In genomic region chr21:46063734-46064680, GRCh38 we compare ENCODE assay signal across 22 cellular contexts. TPM values are rescaled to one million over a fixed set of nuclear protein-coding genes. Genes with fewer than 3 reads are reported as not detected.
DNase-seq lines count a peak whose midpoint lies in the region; ATAC-seq, FAIRE-seq and TF ChIP-seq lines count a peak whose summit lies in the region.
"Had no signal": no experiment of that assay in that cellular context is flagged by ENCODE, and none has a peak within 500 bp of the region (broad histone marks: within the 10 kb centered on the region; RNA-seq: fewer than 3 reads in every experiment).

No MANE protein-coding gene starts in this region.

- peaks cover 58% of the 10 kb centered on the region for H3K27me3 Mint-ChIP-seq in activated T-cell treated with anti-CD3 and anti-CD28 coated beads, Interleukin-2, amount 50 U/mL, for 24 hours
- H3K27me3 Mint-ChIP-seq in endothelial cell (ENCODE audit: unreplicated experiment), result peaks cover 19% of the 10 kb centered on the region

- H3K36me3 Mint-ChIP-seq in activated T-cell treated with anti-CD3 and anti-CD28 coated beads, Interleukin-2, amount 50 U/mL, for 24 hours (ENCODE audit: low read depth), result no peaks in the 10 kb centered on the region
- H3K36me3 Mint-ChIP-seq in endothelial cell (ENCODE audit: low read depth, unreplicated experiment), result peaks cover 19% of the 10 kb centered on the region
- H3K36me3 Mint-ChIP-seq: CD14-positive monocyte; natural killer cell treated with Interleukin-12 subunit alpha and Interleukin-12 subunit beta and Interleukin-15 and Interleukin-18, amount 100 ng/mL, for 72 hours had no signal

- DNase-seq in activated T-cell treated with anti-CD3 and anti-CD28 coated beads, Interleukin-2, amount 50 U/mL, for 24 hours, result peak; percentile 22
- DNase-seq in activated T-cell treated with anti-CD3 and anti-CD28 coated beads for 4 hours (no peak), endothelial cell (ENCODE audit: low spot score) (no peak), neuronal stem cell (ENCODE audit: low spot score) (no peak), upper lobe of right lung (peak; percentile 53), GM19239 (ENCODE audit: insufficient read length, low spot score) (no peak)
- DNase-seq: activated CD4-positive, alpha-beta T cell treated with anti-CD3 and anti-CD28 coated beads for 48 hours; gastrocnemius medialis; MM.1S; NCI-H2029; T1000 had no signal

- no peak overlapping the region for H3K23ac ChIP-seq in neuronal stem cell (ENCODE audit: low read depth, low read length, poor library complexity)

- H3K18ac ChIP-seq in neuronal stem cell (ENCODE audit: low read length), result peak overlapping the region; percentile 53

- WGBS in neuronal stem cell (ENCODE audit: extremely low coverage in 2 of 2, insufficient read length in 2 of 2, insufficient replicate concordance in 1 of 2), 2 donors, result no CpG with 5 or more reads among the region's 30 CpGs

- H3K4me2 ChIP-seq in neuronal stem cell (ENCODE audit: insufficient read depth, low read length, poor library complexity, severe bottlenecking), result no peak overlapping the region
- H3K4me2 ChIP-seq: A549 had no signal

- H3K36me3 ChIP-seq in neuronal stem cell (replicated peaks in 1 of 2; ENCODE audit: control insufficient read depth in 2 of 2, insufficient read depth in 2 of 2, low read length in 2 of 2) (no peaks in the 10 kb centered on the region), upper lobe of right lung (no peaks in the 10 kb centered on the region)
- H3K36me3 ChIP-seq: gastrocnemius medialis had no signal

- H3K4me3 ChIP-seq in neuronal stem cell (ENCODE audit: low read length in 2 of 2) (no peak overlapping the region), upper lobe of right lung (no peak overlapping the region)
- H3K4me3 ChIP-seq: A549, gastrocnemius medialis, SK-N-MC, testis had no signal

- no peak overlapping the region for H3K4me3 Mint-ChIP-seq in activated T-cell treated with anti-CD3 and anti-CD28 coated beads, Interleukin-2, amount 50 U/mL, for 24 hours
- peak overlapping the region; percentile 31 for H3K4me3 Mint-ChIP-seq in endothelial cell (ENCODE audit: unreplicated experiment)
- H3K4me3 Mint-ChIP-seq: activated T-helper 1 cell treated with anti-CD3 and anti-CD28 coated beads, Interleukin-12 subunit alpha, Interleukin-12 subunit beta, Interleukin-2, Interleukin-4 antibody, amounts not matched to agents 30 ng/mL and 10 ng/mL and 1 ng/mL, durations not matched to agents 14 hours and 24 hours and 36 hours; CD14-positive monocyte; natural killer cell treated with Interleukin-12 subunit alpha and Interleukin-12 subunit beta and Interleukin-15 and Interleukin-18, amount 100 ng/mL, for 72 hours had no signal

- H3K4me1 Mint-ChIP-seq in activated T-cell treated with anti-CD3 and anti-CD28 coated beads, Interleukin-2, amount 50 U/mL, for 24 hours (ENCODE audit: low read depth), result peaks cover 30% of the 10 kb centered on the region
- H3K4me1 Mint-ChIP-seq in endothelial cell (ENCODE audit: unreplicated experiment), result peaks cover 32% of the 10 kb centered on the region

- no peak overlapping the region for H2AFZ ChIP-seq in neuronal stem cell (ENCODE audit: low read length)

- H3K79me1 ChIP-seq in neuronal stem cell (ENCODE audit: low read depth, low read length), result no peaks in the 10 kb centered on the region

- FAIRE-seq in GM19239 (lab: Jason Lieb, UNC), result no peak
- FAIRE-seq: A549, colon, endothelial cell of umbilical vein had no signal

- peaks cover 13 to 18% of the 10 kb centered on the region in 2 donors for H3K4me1 ChIP-seq in neuronal stem cell (ENCODE audit: control insufficient read depth in 2 of 2, insufficient read depth in 1 of 2, low read depth in 1 of 2, low read length in 2 of 2)
- H3K4me1 ChIP-seq in upper lobe of right lung, result peaks cover 26% of the 10 kb centered on the region
- H3K4me1 ChIP-seq: A549 had no signal

- H3K9me3 ChIP-seq in neuronal stem cell (replicated peaks in 1 of 2; ENCODE audit: control insufficient read depth in 2 of 2, insufficient read depth in 1 of 2, low read depth in 1 of 2, low read length in 2 of 2) (peaks cover 13 to 23% of the 10 kb centered on the region in 2 donors), upper lobe of right lung (no peaks in the 10 kb centered on the region)
- H3K9me3 ChIP-seq: gastrocnemius medialis, testis had no signal

- no peak overlapping the region for H2BK12ac ChIP-seq in neuronal stem cell (ENCODE audit: low read length)

- H4K8ac ChIP-seq in neuronal stem cell (ENCODE audit: low read depth, low read length), result no peak overlapping the region

- H3K27ac Mint-ChIP-seq in activated T-cell treated with anti-CD3 and anti-CD28 coated beads, Interleukin-2, amount 50 U/mL, for 24 hours, result no peak overlapping the region
- H3K27ac Mint-ChIP-seq in endothelial cell (ENCODE audit: unreplicated experiment), result peak overlapping the region; percentile 93
- H3K27ac Mint-ChIP-seq: activated T-helper 1 cell treated with anti-CD3 and anti-CD28 coated beads, Interleukin-12 subunit alpha, Interleukin-12 subunit beta, Interleukin-2, Interleukin-4 antibody, amounts not matched to agents 30 ng/mL and 10 ng/mL and 1 ng/mL, durations not matched to agents 14 hours and 24 hours and 36 hours; CD14-positive monocyte; natural killer cell treated with Interleukin-12 subunit alpha and Interleukin-12 subunit beta and Interleukin-15 and Interleukin-18, amount 100 ng/mL, for 72 hours had no signal

- peak overlapping the region; percentile 1 for H2AK5ac ChIP-seq in neuronal stem cell (ENCODE audit: low read depth, low read length)

- H2BK120ac ChIP-seq in neuronal stem cell (ENCODE audit: low read depth, low read length), result no peak overlapping the region

- H3K9me3 Mint-ChIP-seq in activated T-cell treated with anti-CD3 and anti-CD28 coated beads, Interleukin-2, amount 50 U/mL, for 24 hours, result peaks cover 3% of the 10 kb centered on the region
- peaks cover 8% of the 10 kb centered on the region for H3K9me3 Mint-ChIP-seq in endothelial cell (ENCODE audit: unreplicated experiment)

- no peak overlapping the region for H3K27ac ChIP-seq in neuronal stem cell (replicated peaks; ENCODE audit: low read length)
- no peak overlapping the region for H3K27ac ChIP-seq in upper lobe of right lung
- H3K27ac ChIP-seq: A549, SK-N-MC had no signal

- peak overlapping the region; percentile 77 for H3K14ac ChIP-seq in neuronal stem cell (ENCODE audit: low read length)

- H4K91ac ChIP-seq in neuronal stem cell (ENCODE audit: low read depth, low read length, poor library complexity), result no peak overlapping the region

- ATAC-seq in upper lobe of right lung (no peak), HG03469 (IDR thresholded peaks at IDR 0.05; ENCODE audit: unreplicated experiment) (no peak), HG03565 (IDR thresholded peaks at IDR 0.05; ENCODE audit: unreplicated experiment) (no peak)
- ATAC-seq: gastrocnemius medialis; natural killer cell treated with Interleukin-12 subunit alpha and Interleukin-12 subunit beta and Interleukin-15 and Interleukin-18, amount 100 ng/mL, for 72 hours had no signal

- no peak overlapping the region for H2BK15ac ChIP-seq in neuronal stem cell (ENCODE audit: low read length)

- no peak overlapping the region for H2BK5ac ChIP-seq in neuronal stem cell (ENCODE audit: low read length)

- no peak overlapping the region for H3K4ac ChIP-seq in neuronal stem cell (ENCODE audit: low read length)

- no peak for TF ChIP-seq CTCF in endothelial cell (IDR thresholded peaks at IDR 0.05; ENCODE audit: unreplicated experiment)
- no peak for TF ChIP-seq CTCF in upper lobe of right lung (IDR thresholded peaks at IDR 0.05)

- H3K27me3 ChIP-seq in neuronal stem cell (ENCODE audit: control insufficient read depth in 3 of 3, insufficient read depth in 3 of 3, low read depth in 1 of 3, low read length in 3 of 3), result peaks cover 0 to 19% (median 0%) of the 10 kb centered on the region in 3 experiments
- peaks cover 8% of the 10 kb centered on the region for H3K27me3 ChIP-seq in upper lobe of right lung
- H3K27me3 ChIP-seq: testis had no signal

- H3K9ac ChIP-seq in neuronal stem cell (ENCODE audit: low read depth, low read length, poor library complexity), result no peak overlapping the region

- intact Hi-C loops in upper lobe of right lung (cut with DNase I), result no loop called here

RNA-seq across cellular contexts. Expression of gene COL6A2, which starts 33.9 kb away (rescaled TPM):
- total RNA-seq in endothelial cell (ENCODE audit: unreplicated experiment), result 378 TPM
- 19.3 TPM for polyA plus RNA-seq in neuronal stem cell (2013, experiment 1 of 2)
- 19.1 TPM for polyA plus RNA-seq in neuronal stem cell (2013, experiment 2 of 2)
- total RNA-seq in upper lobe of right lung, result 269 TPM
- total RNA-seq: OCI-LY7 had no signal
- polyA plus RNA-seq: CD14-positive monocyte had no signal

Comparison
In these comparisons a context has a peak if more than half of its experiments do, and no peak if none do; other contexts are left out.
1. DNase-seq: peak in activated T-cell treated with anti-CD3 and anti-CD28 coated beads, Interleukin-2, amount 50 U/mL, for 24 hours (single experiment) and upper lobe of right lung (single experiment); none in activated T-cell treated with anti-CD3 and anti-CD28 coated beads for 4 hours (single experiment), endothelial cell (single experiment), neuronal stem cell (single experiment) and GM19239 (single experiment).